ENCODE assay signal across 1 cellular context in genomic region chr21:31879251-31879650, GRCh38.
TF ChIP-seq lines count a peak whose summit lies in the region.

No MANE protein-coding gene starts in this region.

TF ChIP-seq in GM23338, 12 proteins besides CTCF, POLR2A, EP300 and RAD21 (continued from another document):
- TF ChIP-seq ZNF462 (CRISPR knock-in tag; IDR thresholded peaks at IDR 0.05) (no peak), CREB1 (CRISPR knock-in tag; IDR thresholded peaks at IDR 0.05; ENCODE audit: low read depth) (no peak), STAT1 (IDR thresholded peaks at IDR 0.05; ENCODE audit: unreplicated experiment) (no peak), ETS1 (IDR thresholded peaks at IDR 0.05) (no peak), ZNF331 (CRISPR knock-in tag; IDR thresholded peaks at IDR 0.05; ENCODE audit: low read depth) (no peak)
